12 cellular contexts compared by ENCODE assay signal in genomic region chr6:24492475-24492874, GRCh38. TPM values are rescaled to one million over a fixed set of nuclear protein-coding genes. Genes with fewer than 3 reads are reported as not detected.
A peak's percentile ranks its signal among the peaks of the same experiment; 100 is the strongest.
DNase-seq lines count a peak whose midpoint lies in the region; ATAC-seq and TF ChIP-seq lines count a peak whose summit lies in the region.
"Had no signal": no experiment of that assay in that cellular context is flagged by ENCODE, and none has a peak within 500 bp of the region (broad histone marks: within the 10 kb centered on the region; RNA-seq: fewer than 3 reads in every experiment).

No MANE protein-coding gene starts in this region.

- H3F3A ChIP-seq in SK-N-SH (replicated peaks; ENCODE audit: insufficient read depth): no peaks in the 10 kb centered on the region

- H3K36me3 ChIP-seq in SK-N-SH (replicated peaks in 1 of 2; ENCODE audit: control insufficient read depth in 1 of 2, insufficient read depth in 2 of 2, low read length in 1 of 2) (no peaks in the 10 kb centered on the region), Karpas-422 (ENCODE audit: insufficient read depth, low read length) (peaks cover 12% of the 10 kb centered on the region; the same call in 1 of the 2 replicates), brain microvascular endothelial cell (replicated peaks) (no peaks in the 10 kb centered on the region), osteoblast (ENCODE audit: insufficient read depth, low read length) (no peaks in the 10 kb centered on the region)

- H3K9me2 ChIP-seq in SK-N-SH (no peaks in the 10 kb centered on the region), Karpas-422 (replicated peaks; ENCODE audit: insufficient read depth, low read length) (no peaks in the 10 kb centered on the region)

- H3K4me1 Mint-ChIP-seq in activated T-cell treated with anti-CD3 and anti-CD28 coated beads, Interleukin-2, amount 50 U/mL, for 4 hours (ENCODE audit: low read depth): peaks cover 15% of the 10 kb centered on the region

- H3K9ac ChIP-seq in SK-N-SH (no peak overlapping the region), Karpas-422 (ENCODE audit: low read length) (no peak overlapping the region)

- no peak overlapping the region for H3K27ac ChIP-seq in SK-N-SH (ENCODE audit: low read depth in 2 of 2, low read length in 1 of 2)
- no peak overlapping the region for H3K27ac ChIP-seq in Karpas-422 (ENCODE audit: low read length)
- no peak overlapping the region for H3K27ac ChIP-seq in brain microvascular endothelial cell
- no peak overlapping the region for H3K27ac ChIP-seq in osteoblast (ENCODE audit: low read depth, low read length)
- H3K27ac ChIP-seq in coronary artery: no peak overlapping the region

- ATAC-seq in SK-N-SH treated with all-trans-retinoic acid at 6 μM for 48 hours: no peak
- no peak for ATAC-seq in activated T-cell treated with anti-CD3 and anti-CD28 coated beads, Interleukin-2, amount 50 U/mL, for 4 hours

- H3K4me3 ChIP-seq in SK-N-SH (ENCODE audit: low read depth in 2 of 2, low read length in 1 of 2) (no peak overlapping the region), Karpas-422 (ENCODE audit: low read length) (no peak overlapping the region), brain microvascular endothelial cell (ENCODE audit: low read depth, low read length) (no peak overlapping the region), osteoblast (ENCODE audit: insufficient read depth, low read length) (no peak overlapping the region), coronary artery (no peak overlapping the region)

- no peaks in the 10 kb centered on the region for H3K79me2 ChIP-seq in SK-N-SH (ENCODE audit: insufficient read depth)
- peaks cover 21% of the 10 kb centered on the region for H3K79me2 ChIP-seq in Karpas-422 (ENCODE audit: low read length)
- H3K79me2 ChIP-seq in osteoblast (ENCODE audit: insufficient read depth, low read length): no peaks in the 10 kb centered on the region

- no peaks in the 10 kb centered on the region for H3K27me3 ChIP-seq in SK-N-SH (ENCODE audit: insufficient read depth)
- no peaks in the 10 kb centered on the region for H3K27me3 ChIP-seq in Karpas-422 (ENCODE audit: low read length)
- H3K27me3 ChIP-seq in brain microvascular endothelial cell (replicated peaks): no peaks in the 10 kb centered on the region
- H3K27me3 ChIP-seq in osteoblast (ENCODE audit: insufficient read depth, low read length): peaks cover 6% of the 10 kb centered on the region

- no peak for TF ChIP-seq RAD21 in SK-N-SH (IDR thresholded peaks at IDR 0.05; ENCODE audit: low read length)

- POLR2A ChIA-PET in SK-N-SH (lab: Yijun Ruan, JAX): no interaction called here

- no peaks in the 10 kb centered on the region for H3K27me3 Mint-ChIP-seq in activated T-cell treated with anti-CD3 and anti-CD28 coated beads, Interleukin-2, amount 50 U/mL, for 4 hours (ENCODE audit: low read depth)
- H3K27me3 Mint-ChIP-seq: CD4-positive, alpha-beta memory T cell had no signal

- in situ Hi-C loops in brain microvascular endothelial cell (cut with HindIII; ENCODE audit: low pct_ligation_motif_present, low sequenced_read_pairs): no loop called here

- CTCF ChIA-PET in SK-N-SH (lab: Yijun Ruan, JAX): interaction anchor here (0.9 to 3.7 kb wide), 3 partner anchors 29 to 210 kb away, joined by 3 to 13 read pairs (median 4); no protein-coding TSS in a partner anchor

- no peak overlapping the region for H2AFZ ChIP-seq in SK-N-SH (ENCODE audit: low read depth)
- H2AFZ ChIP-seq in Karpas-422 (ENCODE audit: low read length): no peak overlapping the region
- H2AFZ ChIP-seq in osteoblast (ENCODE audit: low read length): no peak overlapping the region

- H3K4me1 ChIP-seq in SK-N-SH (ENCODE audit: control insufficient read depth in 1 of 2, insufficient read depth in 2 of 2, low read depth in 1 of 2, low read length in 1 of 2): peaks cover 0 to 10% of the 10 kb centered on the region in 2 experiments; a peak in 1 of 4 replicates
- peaks cover 30% of the 10 kb centered on the region for H3K4me1 ChIP-seq in Karpas-422 (ENCODE audit: low read length)
- peaks cover 5% of the 10 kb centered on the region for H3K4me1 ChIP-seq in osteoblast (ENCODE audit: insufficient read depth, low read length)

- H4K20me1 ChIP-seq in SK-N-SH (ENCODE audit: insufficient read depth) (no peaks in the 10 kb centered on the region), Karpas-422 (ENCODE audit: insufficient read depth, low read depth, low read length) (no peaks in the 10 kb centered on the region), osteoblast (ENCODE audit: insufficient read depth, low read length) (no peaks in the 10 kb centered on the region)

- H3K36me3 Mint-ChIP-seq in activated T-cell treated with anti-CD3 and anti-CD28 coated beads, Interleukin-2, amount 50 U/mL, for 4 hours (ENCODE audit: insufficient read depth): peaks cover 14% of the 10 kb centered on the region

- TF ChIP-seq EP300 in SK-N-SH (IDR thresholded peaks at IDR 0.05; ENCODE audit: borderline replicate concordance in 1 of 2, low read depth in 1 of 2, low read length in 1 of 2): no peak

- H3K4me3 Mint-ChIP-seq in activated T-cell treated with anti-CD3 and anti-CD28 coated beads, Interleukin-2, amount 50 U/mL, for 4 hours: no peak overlapping the region

- H3K9me3 Mint-ChIP-seq in activated T-cell treated with anti-CD3 and anti-CD28 coated beads, Interleukin-2, amount 50 U/mL, for 4 hours: peaks cover 7% of the 10 kb centered on the region

- DNase-seq in SK-N-SH (no peak), Karpas-422 (peak; percentile 76), brain microvascular endothelial cell (no peak), osteoblast (ENCODE audit: insufficient read length, low spot score, missing footprints) (no peak), coronary artery (ENCODE audit: low spot score) (no peak)
- no peak for DNase-seq in stimulated activated CD4-positive, alpha-beta T cell treated with anti-CD3 and anti-CD28 coated beads, Interleukin-4, amount 100 ng/mL, for 4 hours
- DNase-seq in activated T-cell treated with anti-CD3 and anti-CD28 coated beads, Interleukin-2, amount 50 U/mL, for 4 hours: no peak
- DNase-seq: activated CD4-positive, alpha-beta T cell treated with anti-CD3 and anti-CD28 coated beads for 48 hours; CD4-positive, alpha-beta memory T cell; NCI-H2171 had no signal

- no peak overlapping the region for H3K4me2 ChIP-seq in SK-N-SH
- no peak overlapping the region for H3K4me2 ChIP-seq in Karpas-422 (ENCODE audit: low read depth, low read length, poor library complexity, severe bottlenecking)
- no peak overlapping the region for H3K4me2 ChIP-seq in osteoblast (ENCODE audit: insufficient read depth, low read length)

- WGBS in SK-N-SH (ENCODE audit: low lambda C conversion rate): 84% methylated on average over 3 of the region's 3 CpGs

- TF ChIP-seq CTCF in SK-N-SH (IDR thresholded peaks at IDR 0.05) (0 out of 2 replicates have a peak, but pooled peaks have one; percentile 10), brain microvascular endothelial cell (IDR thresholded peaks at IDR 0.05; ENCODE audit: low read depth, low read length, missing control alignments) (peak; percentile 72), osteoblast (IDR thresholded peaks at IDR 0.05; ENCODE audit: extremely low read depth, low read depth, low read length) (peak; percentile 27), coronary artery (IDR thresholded peaks at IDR 0.05) (no peak)

- H3K9me3 ChIP-seq in SK-N-SH (no peaks in the 10 kb centered on the region), Karpas-422 (ENCODE audit: low read length) (no peaks in the 10 kb centered on the region; the same call in 1 of the 2 replicates), osteoblast (ENCODE audit: low read depth, low read length) (no peaks in the 10 kb centered on the region)

TF ChIP-seq in SK-N-SH treated with all-trans-retinoic acid at 6 μM for 48 hours, 23 proteins besides CTCF, POLR2A, EP300 and RAD21 (continues in another document):
- no peak for TF ChIP-seq PPARA (CRISPR knock-in tag; IDR thresholded peaks at IDR 0.05; ENCODE audit: borderline replicate concordance)
- no peak for TF ChIP-seq CREB5 (CRISPR knock-in tag; IDR thresholded peaks at IDR 0.05; ENCODE audit: low read depth)
- no peak for TF ChIP-seq ZNF8 (CRISPR knock-in tag; IDR thresholded peaks at IDR 0.05)
- TF ChIP-seq ZC3H10 (CRISPR knock-in tag; IDR thresholded peaks at IDR 0.05): no peak
- TF ChIP-seq TCF4 (CRISPR knock-in tag; IDR thresholded peaks at IDR 0.05; ENCODE audit: borderline replicate concordance): no peak
- no peak for TF ChIP-seq TOX (CRISPR knock-in tag; IDR thresholded peaks at IDR 0.05; ENCODE audit: borderline replicate concordance)

RNA-seq across cellular contexts. Expression of gene ALDH5A1, which starts 2.3 kb away (rescaled TPM):
- 3.0 and 3.7 TPM in 2 replicates for polyA plus RNA-seq in SK-N-SH (2012; rRNA removed)
- 3.8 and 3.9 TPM in 2 replicates for polyA plus RNA-seq in SK-N-SH (2012; cell fraction: cytosol; rRNA removed)
- polyA plus RNA-seq in SK-N-SH (2012; cell fraction: nucleus; rRNA removed): 3.1 and 4.6 TPM in 2 replicates
- 33.1 and 33.9 TPM in 2 replicates for total RNA-seq in Karpas-422 (2014; rRNA removed; shearing (Covaris generic); ENCODE audit: low replicate concordance)
- total RNA-seq in osteoblast: 1.8 and 2.2 TPM in 2 replicates
- 10 to 100 TPM; 10.4 to 12.4 (median 11.2) TPM for total RNA-seq in activated T-cell treated with anti-CD3 and anti-CD28 coated beads, Interleukin-2, amount 50 U/mL, for 4 hours

RNA-seq across cellular contexts. Expression of gene GPLD1, which starts 3.1 kb away (rescaled TPM):
- 0.94 and 1.5 TPM in 2 replicates for polyA plus RNA-seq in SK-N-SH (2012; rRNA removed)
- 0.71 and 1.2 TPM in 2 replicates for polyA plus RNA-seq in SK-N-SH (2012; cell fraction: cytosol; rRNA removed)
- 1.5 and 1.6 TPM in 2 replicates for polyA plus RNA-seq in SK-N-SH (2012; cell fraction: nucleus; rRNA removed)
- 8.5 and 9.0 TPM in 2 replicates for total RNA-seq in Karpas-422 (2014; rRNA removed; shearing (Covaris generic); ENCODE audit: low replicate concordance)
- 0.72 and 0.88 TPM in 2 replicates for total RNA-seq in osteoblast
- under 1 TPM; 0.38 to 0.87 (median 0.45) TPM for total RNA-seq in activated T-cell treated with anti-CD3 and anti-CD28 coated beads, Interleukin-2, amount 50 U/mL, for 4 hours
- total RNA-seq: pulmonary artery endothelial cell had no signal
